Comparison of ENCODE assay signal across 8 cellular contexts in genomic region chr11:72080326-72081183, GRCh38. TPM values are rescaled to one million over a fixed set of nuclear protein-coding genes. Genes with fewer than 3 reads are reported as not detected.
DNase-seq lines count a peak whose midpoint lies in the region; ATAC-seq and TF ChIP-seq lines count a peak whose summit lies in the region.

Gene LRRC51, plus strand, starts transcription at chr11:72080850. Its CDS starts 8,234 bp downstream, at chr11:72089084.
Gene NUMA1, minus strand, starts transcription at chr11:72080542. Its CDS starts 44,599 bp downstream, at chr11:72035943.

- peak; percentile 99 for DNase-seq in DMS153 treated with DMSO at 0.1 percent for 48 hours (lab: John Stamatoyannopoulos, UW; ENCODE audit: unreplicated experiment)
- peak; percentile 90 for DNase-seq in OCI-M2 (lab: John Stamatoyannopoulos, UW; ENCODE audit: unreplicated experiment)
- DNase-seq in activated T-cell treated with anti-CD3 and anti-CD28 coated beads for 48 hours (ENCODE audit: low read depth) = peak; percentile 95
- peak; percentile 97 for DNase-seq in epithelial cell of proximal tubule (ENCODE audit: low read depth)
- DNase-seq in mucosa of descending colon = peak; percentile 99 to 100 (median 100)
- DNase-seq in stimulated activated CD8-positive, alpha-beta memory T cell treated with anti-CD3 and anti-CD28 coated beads, Interleukin-4, amount 100 ng/mL, for 1 hour (ENCODE audit: low read depth in 2 of 2, low spot score in 1 of 2) = peak; percentile 92 to 96

- peaks cover 9% of the 10 kb centered on the region for H3K4me1 ChIP-seq in mucosa of descending colon (ENCODE audit: low read depth)

- no peaks in the 10 kb centered on the region for H3K9me3 ChIP-seq in mucosa of descending colon

- H3K4me3 ChIP-seq in epithelial cell of proximal tubule (ENCODE audit: low read depth, low read length) (peak within 1 kb of the TSS; percentile 68), mucosa of descending colon (peak within 1 kb of the TSS; percentile 55)

- no peak; the same call in 1 of the 2 replicates for TF ChIP-seq RAD21 in Ishikawa (IDR thresholded peaks at IDR 0.05; ENCODE audit: low read depth)

- no peak for TF ChIP-seq EP300 in Ishikawa (IDR thresholded peaks at IDR 0.05; ENCODE audit: borderline replicate concordance)

- ATAC-seq in GM21619 (IDR thresholded peaks at IDR 0.05; ENCODE audit: unreplicated experiment) = peak; percentile 95
- peak; percentile 92 for ATAC-seq in mucosa of descending colon

- intact Hi-C loops in mucosa of descending colon (cut with DNase I, micrococcal nuclease) = no loop called here

- H3K36me3 ChIP-seq in mucosa of descending colon (ENCODE audit: low read depth) = peaks cover 5% of the 10 kb centered on the region

- no peak for TF ChIP-seq CTCF in epithelial cell of proximal tubule (conservative IDR thresholded peaks at IDR 0.05; ENCODE audit: low read depth, low read length)
- no peak for TF ChIP-seq CTCF in mucosa of descending colon (IDR thresholded peaks at IDR 0.05)

TF ChIP-seq in Ishikawa, 13 proteins besides CTCF, POLR2A, EP300 and RAD21:
- TF ChIP-seq NFIC (IDR thresholded peaks at IDR 0.05) (0 out of 2 replicates have a peak, but pooled peaks have one; percentile 3), ZBTB7A (IDR thresholded peaks at IDR 0.05; ENCODE audit: low read depth) (peak; percentile 85; the same call in 1 of the 2 replicates), REST (IDR thresholded peaks at IDR 0.05; ENCODE audit: low read depth) (no peak), FOXM1 (IDR thresholded peaks at IDR 0.05; ENCODE audit: borderline replicate concordance, low read depth) (peak; percentile 78; the same call in 1 of the 2 replicates), USF1 (IDR thresholded peaks at IDR 0.05) (no peak), CREB1 (IDR thresholded peaks at IDR 0.05; ENCODE audit: low read depth) (peak; percentile 96), YY1 (IDR thresholded peaks at IDR 0.05; ENCODE audit: low read depth) (peak; percentile 88), TCF12 (IDR thresholded peaks at IDR 0.05; ENCODE audit: low read depth) (peak; percentile 55; the same call in 1 of the 2 replicates), TAF1 (IDR thresholded peaks at IDR 0.05; ENCODE audit: low read depth) (peak; percentile 72; the same call in 1 of the 2 replicates), TEAD4 (IDR thresholded peaks at IDR 0.05) (no peak), CEBPB (IDR thresholded peaks at IDR 0.05) (0 out of 2 replicates have a peak, but pooled peaks have one; percentile 6), MAX (IDR thresholded peaks at IDR 0.05) (peak; percentile 54)

RNA-seq across cellular contexts. Expression of gene LRRC51, which starts in this region (rescaled TPM):
- 3.7 and 6.7 TPM in 2 replicates for total RNA-seq in epithelial cell of proximal tubule
- total RNA-seq in mucosa of descending colon = 1 to 10 TPM; 7.5 to 9.4 (median 9.4) TPM

RNA-seq across cellular contexts. Expression of gene NUMA1, which starts in this region (rescaled TPM):
- total RNA-seq in epithelial cell of proximal tubule = 116 TPM in 2 replicates
- 100 to 1,000 TPM; 173 to 301 (median 248) TPM for total RNA-seq in mucosa of descending colon

Comparison
In these comparisons a context has a peak if more than half of its experiments do, and no peak if none do; other contexts are left out.
1. Peak in every context shown above with its lines: DNase-seq, ATAC-seq and H3K4me3 ChIP-seq.